In the genomic region with DNA sequence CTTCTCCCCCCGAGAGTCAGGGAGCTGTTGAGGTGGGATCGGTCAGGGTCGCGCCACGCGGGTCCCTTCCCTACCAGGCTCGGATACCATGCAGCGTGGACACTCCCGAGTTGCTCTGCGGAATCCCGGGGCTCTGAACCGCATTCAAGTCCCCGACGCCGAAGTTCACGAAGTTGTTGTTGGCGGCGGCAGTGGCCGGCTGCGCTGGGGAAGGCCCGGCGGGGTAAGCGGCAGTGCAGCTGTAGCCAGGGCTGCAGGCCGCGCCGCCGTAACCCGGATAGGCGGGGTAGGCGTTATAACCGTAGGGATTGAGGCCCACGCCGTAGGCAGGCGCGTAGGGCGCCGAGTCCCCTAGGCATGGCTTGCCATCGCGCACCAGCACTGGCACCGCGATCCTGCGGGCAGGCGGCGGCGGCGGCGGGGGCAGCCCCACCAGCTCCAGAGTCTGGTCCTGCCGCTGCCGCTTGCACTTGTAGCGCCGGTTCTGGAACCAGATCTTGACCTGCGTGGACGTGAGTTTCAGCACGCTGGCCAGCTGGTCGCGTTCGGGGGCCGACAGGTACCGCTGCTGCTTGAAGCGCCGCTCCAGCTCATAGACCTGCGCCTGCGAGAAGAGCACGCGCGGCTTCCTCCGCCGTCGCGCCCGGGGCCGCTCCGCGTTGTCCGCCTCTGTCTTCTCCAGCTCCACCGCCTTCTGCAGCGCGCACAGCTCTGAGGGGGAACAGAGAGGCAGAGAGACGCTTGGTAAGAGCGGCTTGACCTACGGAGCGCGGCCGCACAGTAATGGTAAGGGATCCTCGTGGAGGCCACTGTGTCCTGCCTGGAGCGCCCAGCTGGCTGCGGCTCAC, we compare ENCODE assay signal across 12 cellular contexts. TPM values are rescaled to one million over a fixed set of nuclear protein-coding genes. Genes with fewer than 3 reads are reported as not detected.
A peak's percentile ranks its signal among the peaks of the same experiment; 100 is the strongest.
DNase-seq lines count a peak whose midpoint lies in the region; ATAC-seq, FAIRE-seq and TF ChIP-seq lines count a peak whose summit lies in the region.
"Had no signal": no experiment of that assay in that cellular context is flagged by ENCODE, and none has a peak within 500 bp of the region (broad histone marks: within the 10 kb centered on the region; RNA-seq: fewer than 3 reads in every experiment).

No MANE protein-coding gene starts in this region.

- H3K27ac ChIP-seq in osteoblast (ENCODE audit: low read depth, low read length) = no peak overlapping the region

- no peak for ATAC-seq in GM19324 (IDR thresholded peaks at IDR 0.05; ENCODE audit: low FRiP score, unreplicated experiment)

- no peak for TF ChIP-seq POLR2A in GM12891 (IDR thresholded peaks at IDR 0.05; ENCODE audit: low read depth, low read length)

- H2AFZ ChIP-seq in osteoblast (ENCODE audit: low read length) = peak overlapping the region; percentile 29

- H4K20me1 ChIP-seq in osteoblast (ENCODE audit: insufficient read depth, low read length) = no peaks in the 10 kb centered on the region

- H3K9me3 ChIP-seq in osteoblast (ENCODE audit: low read depth, low read length) = no peaks in the 10 kb centered on the region

- peak overlapping the region; percentile 23 for H3K4me2 ChIP-seq in osteoblast (ENCODE audit: insufficient read depth, low read length)

- H3K79me2 ChIP-seq in osteoblast (ENCODE audit: insufficient read depth, low read length) = no peaks in the 10 kb centered on the region

- DNase-seq in GM12891 (ENCODE audit: insufficient read length, low spot score) (no peak), NCI-H748 (lab: John Stamatoyannopoulos, UW; ENCODE audit: unreplicated experiment) (peak; percentile 60), epithelial cell of esophagus (ENCODE audit: low read depth) (peak; percentile 18), osteoblast (ENCODE audit: insufficient read length, low spot score, missing footprints) (no peak), SKM-1 (lab: John Stamatoyannopoulos, UW; ENCODE audit: unreplicated experiment) (no peak), middle frontal gyrus (ENCODE audit: extremely low spot score, low spot score) (no peak), NCI-H2196 treated with DMSO at 0.1 percent for 48 hours (lab: John Stamatoyannopoulos, UW; ENCODE audit: unreplicated experiment) (no peak)
- DNase-seq: DMS79 treated with DMSO at 0.1 percent for 48 hours, NCI-H524 treated with DMSO at 0.1 percent for 48 hours had no signal

- no peak for TF ChIP-seq CTCF in epithelial cell of esophagus (IDR thresholded peaks at IDR 0.05; ENCODE audit: insufficient read depth, low read depth, low read length, missing control alignments)
- no peak for TF ChIP-seq CTCF in osteoblast (IDR thresholded peaks at IDR 0.05; ENCODE audit: extremely low read depth, low read depth, low read length)

- H3K36me3 ChIP-seq in osteoblast (ENCODE audit: insufficient read depth, low read length) = no peaks in the 10 kb centered on the region

- FAIRE-seq in GM12891 (lab: Jason Lieb, UNC) = peak; percentile 35
- FAIRE-seq: islet of Langerhans had no signal

- no peak overlapping the region for H3K4me3 ChIP-seq in epithelial cell of esophagus (ENCODE audit: low read length)
- H3K4me3 ChIP-seq in osteoblast (ENCODE audit: insufficient read depth, low read length) = no peak overlapping the region

- H3K27me3 ChIP-seq in osteoblast (ENCODE audit: insufficient read depth, low read length) = peaks cover 99% of the 10 kb centered on the region

- H3K4me1 ChIP-seq in osteoblast (ENCODE audit: insufficient read depth, low read length) = no peaks in the 10 kb centered on the region

TF ChIP-seq in GM12891, 5 proteins besides CTCF, POLR2A, EP300 and RAD21:
- no peak for TF ChIP-seq PAX5 (IDR thresholded peaks at IDR 0.05; ENCODE audit: insufficient read depth, low read length, severe bottlenecking)

RNA-seq across cellular contexts. Expression of a gene that starts 2.3 kb away (rescaled TPM):
- polyA plus RNA-seq in GM12891 (2012; ENCODE audit: low read depth, missing spikeins) = not detected
- under 0.01 TPM in 1 of 2 replicates, not detected in the other for total RNA-seq in osteoblast
- total RNA-seq: activated T-helper 2 cell treated with anti-CD3 and anti-CD28 coated beads, Interferon-gamma antibody, Interleukin-2, Interleukin-4, amounts not matched to agents 10 μg/mL and 5 μg/mL and 100 μg/mL, durations not matched to agents 14 hours and 24 hours and 36 hours had no signal

Comparison
In these comparisons a context has a peak if more than half of its experiments do, and no peak if none do; other contexts are left out.
1. DNase-seq: peak in NCI-H748 (single experiment) and epithelial cell of esophagus (single experiment); none in GM12891 (single experiment), osteoblast (single experiment), SKM-1 (single experiment), middle frontal gyrus (single experiment) and NCI-H2196 treated with DMSO at 0.1 percent for 48 hours (single experiment).